Comparison of ENCODE assay signal across 1 cellular context in the genomic region with DNA sequence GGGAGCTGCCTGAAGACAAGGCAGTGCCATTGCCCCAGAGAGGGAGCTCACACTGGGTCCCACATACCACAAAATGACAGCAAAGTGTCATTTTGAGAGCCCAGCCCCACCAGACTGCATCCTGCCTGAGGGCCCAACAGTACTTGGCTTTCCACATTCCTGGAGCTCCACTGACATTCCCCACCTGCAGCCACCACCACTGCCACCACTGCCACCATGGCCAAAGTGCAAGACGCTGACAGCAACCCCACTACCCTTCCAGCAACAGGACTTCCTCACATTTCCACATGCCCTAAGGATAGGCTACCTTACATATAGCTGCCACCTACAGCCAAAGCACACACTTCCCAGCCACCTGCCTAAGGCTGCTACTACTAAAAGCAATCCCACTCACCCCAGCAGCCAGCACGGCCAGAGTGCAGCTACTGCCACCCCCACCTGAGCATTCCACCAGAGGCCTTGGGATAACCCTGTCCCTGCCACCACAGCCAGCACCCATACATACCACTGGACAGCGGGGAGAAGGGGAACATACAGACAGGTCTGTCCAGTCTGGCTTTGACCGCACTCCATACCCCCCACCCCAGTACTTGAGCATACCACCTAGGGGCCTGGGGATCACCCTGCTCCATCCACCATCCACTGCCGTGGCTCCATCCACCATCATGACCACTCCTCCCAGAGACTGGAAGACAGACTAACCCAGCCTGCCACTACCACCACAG.
TF ChIP-seq lines count a peak whose summit lies in the region.

No MANE protein-coding gene starts in this region.

TF ChIP-seq in WTC11, 78 proteins besides CTCF, POLR2A, EP300 and RAD21 (continued from another document):
- no peak for TF ChIP-seq ESRRA (CRISPR knock-in tag; IDR thresholded peaks at IDR 0.05; ENCODE audit: borderline replicate concordance)
- TF ChIP-seq, protein P1, sequence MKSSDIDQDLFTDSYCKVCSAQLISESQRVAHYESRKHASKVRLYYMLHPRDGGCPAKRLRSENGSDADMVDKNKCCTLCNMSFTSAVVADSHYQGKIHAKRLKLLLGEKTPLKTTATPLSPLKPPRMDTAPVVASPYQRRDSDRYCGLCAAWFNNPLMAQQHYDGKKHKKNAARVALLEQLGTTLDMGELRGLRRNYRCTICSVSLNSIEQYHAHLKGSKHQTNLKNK (CRISPR knock-in tag; IDR thresholded peaks at IDR 0.05), result no peak
- TF ChIP-seq GRHL2 (CRISPR knock-in tag; IDR thresholded peaks at IDR 0.05; ENCODE audit: insufficient replicate concordance, severe bottlenecking), result no peak
- TF ChIP-seq, protein P2, sequence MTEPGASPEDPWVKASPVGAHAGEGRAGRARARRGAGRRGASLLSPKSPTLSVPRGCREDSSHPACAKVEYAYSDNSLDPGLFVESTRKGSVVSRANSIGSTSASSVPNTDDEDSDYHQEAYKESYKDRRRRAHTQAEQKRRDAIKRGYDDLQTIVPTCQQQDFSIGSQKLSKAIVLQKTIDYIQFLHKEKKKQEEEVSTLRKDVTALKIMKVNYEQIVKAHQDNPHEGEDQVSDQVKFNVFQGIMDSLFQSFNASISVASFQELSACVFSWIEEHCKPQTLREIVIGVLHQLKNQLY (CRISPR knock-in tag; IDR thresholded peaks at IDR 0.05), result no peak
- TF ChIP-seq, protein P3, sequence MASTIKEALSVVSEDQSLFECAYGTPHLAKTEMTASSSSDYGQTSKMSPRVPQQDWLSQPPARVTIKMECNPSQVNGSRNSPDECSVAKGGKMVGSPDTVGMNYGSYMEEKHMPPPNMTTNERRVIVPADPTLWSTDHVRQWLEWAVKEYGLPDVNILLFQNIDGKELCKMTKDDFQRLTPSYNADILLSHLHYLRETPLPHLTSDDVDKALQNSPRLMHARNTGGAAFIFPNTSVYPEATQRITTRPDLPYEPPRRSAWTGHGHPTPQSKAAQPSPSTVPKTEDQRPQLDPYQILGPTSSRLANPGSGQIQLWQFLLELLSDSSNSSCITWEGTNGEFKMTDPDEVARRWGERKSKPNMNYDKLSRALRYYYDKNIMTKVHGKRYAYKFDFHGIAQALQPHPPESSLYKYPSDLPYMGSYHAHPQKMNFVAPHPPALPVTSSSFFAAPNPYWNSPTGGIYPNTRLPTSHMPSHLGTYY (CRISPR knock-in tag; IDR thresholded peaks at IDR 0.05), result no peak
- TF ChIP-seq NR3C1 (CRISPR knock-in tag; conservative IDR thresholded peaks at IDR 0.05; ENCODE audit: low read depth), result no peak
TF ChIP-seq in WTC11: peak in this region for 0.
